Comparison of ENCODE assay signal across 1 cellular context in the genomic region with DNA sequence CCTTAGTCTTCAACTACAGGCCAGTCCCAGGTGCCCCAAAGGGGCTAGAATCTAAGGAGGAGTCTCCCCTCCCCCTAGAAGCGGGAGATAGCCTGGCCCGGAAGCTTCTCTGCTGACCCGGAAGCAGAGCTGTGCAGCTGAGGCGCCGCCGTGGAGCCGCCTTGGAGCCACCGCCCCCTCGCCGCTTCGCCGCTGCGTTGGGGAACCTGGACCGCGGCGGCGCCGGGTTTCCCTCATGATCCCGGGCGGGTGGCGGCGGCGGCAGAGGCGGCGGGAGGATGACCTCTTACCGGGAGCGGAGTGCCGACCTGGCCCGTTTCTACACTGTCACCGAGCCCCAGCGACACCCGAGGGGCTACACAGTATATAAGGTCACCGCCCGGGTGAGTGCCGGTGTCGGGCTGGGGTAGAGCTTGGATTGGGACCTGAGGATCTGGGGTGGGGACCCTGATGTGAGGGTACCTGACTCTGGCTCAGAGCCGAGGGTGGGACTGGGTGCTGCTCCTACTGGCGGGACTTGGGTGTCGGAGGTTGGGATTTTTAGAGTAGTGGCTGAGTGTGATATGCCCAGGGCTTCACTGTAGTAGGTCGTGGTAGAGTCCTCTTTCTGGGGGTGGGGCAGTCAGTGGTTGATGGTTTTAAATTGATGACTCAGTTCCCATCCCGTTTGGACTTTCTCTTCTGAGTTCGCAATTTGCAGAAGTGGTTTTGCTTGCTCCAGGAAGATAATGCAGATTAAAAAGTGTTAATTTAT.
TF ChIP-seq lines count a peak whose summit lies in the region.

A gene with protein sequence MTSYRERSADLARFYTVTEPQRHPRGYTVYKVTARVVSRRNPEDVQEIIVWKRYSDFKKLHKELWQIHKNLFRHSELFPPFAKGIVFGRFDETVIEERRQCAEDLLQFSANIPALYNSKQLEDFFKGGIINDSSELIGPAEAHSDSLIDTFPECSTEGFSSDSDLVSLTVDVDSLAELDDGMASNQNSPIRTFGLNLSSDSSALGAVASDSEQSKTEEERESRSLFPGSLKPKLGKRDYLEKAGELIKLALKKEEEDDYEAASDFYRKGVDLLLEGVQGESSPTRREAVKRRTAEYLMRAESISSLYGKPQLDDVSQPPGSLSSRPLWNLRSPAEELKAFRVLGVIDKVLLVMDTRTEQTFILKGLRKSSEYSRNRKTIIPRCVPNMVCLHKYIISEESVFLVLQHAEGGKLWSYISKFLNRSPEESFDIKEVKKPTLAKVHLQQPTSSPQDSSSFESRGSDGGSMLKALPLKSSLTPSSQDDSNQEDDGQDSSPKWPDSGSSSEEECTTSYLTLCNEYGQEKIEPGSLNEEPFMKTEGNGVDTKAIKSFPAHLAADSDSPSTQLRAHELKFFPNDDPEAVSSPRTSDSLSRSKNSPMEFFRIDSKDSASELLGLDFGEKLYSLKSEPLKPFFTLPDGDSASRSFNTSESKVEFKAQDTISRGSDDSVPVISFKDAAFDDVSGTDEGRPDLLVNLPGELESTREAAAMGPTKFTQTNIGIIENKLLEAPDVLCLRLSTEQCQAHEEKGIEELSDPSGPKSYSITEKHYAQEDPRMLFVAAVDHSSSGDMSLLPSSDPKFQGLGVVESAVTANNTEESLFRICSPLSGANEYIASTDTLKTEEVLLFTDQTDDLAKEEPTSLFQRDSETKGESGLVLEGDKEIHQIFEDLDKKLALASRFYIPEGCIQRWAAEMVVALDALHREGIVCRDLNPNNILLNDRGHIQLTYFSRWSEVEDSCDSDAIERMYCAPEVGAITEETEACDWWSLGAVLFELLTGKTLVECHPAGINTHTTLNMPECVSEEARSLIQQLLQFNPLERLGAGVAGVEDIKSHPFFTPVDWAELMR (plus strand): TSS at position 115 of the 754 bp plus-strand sequence. CDS start 164 bp downstream, at position 279.

TF ChIP-seq in HepG2, 621 proteins besides CTCF, POLR2A, EP300 and RAD21 (continued from another document and continues in another):
- TF ChIP-seq, protein P1, sequence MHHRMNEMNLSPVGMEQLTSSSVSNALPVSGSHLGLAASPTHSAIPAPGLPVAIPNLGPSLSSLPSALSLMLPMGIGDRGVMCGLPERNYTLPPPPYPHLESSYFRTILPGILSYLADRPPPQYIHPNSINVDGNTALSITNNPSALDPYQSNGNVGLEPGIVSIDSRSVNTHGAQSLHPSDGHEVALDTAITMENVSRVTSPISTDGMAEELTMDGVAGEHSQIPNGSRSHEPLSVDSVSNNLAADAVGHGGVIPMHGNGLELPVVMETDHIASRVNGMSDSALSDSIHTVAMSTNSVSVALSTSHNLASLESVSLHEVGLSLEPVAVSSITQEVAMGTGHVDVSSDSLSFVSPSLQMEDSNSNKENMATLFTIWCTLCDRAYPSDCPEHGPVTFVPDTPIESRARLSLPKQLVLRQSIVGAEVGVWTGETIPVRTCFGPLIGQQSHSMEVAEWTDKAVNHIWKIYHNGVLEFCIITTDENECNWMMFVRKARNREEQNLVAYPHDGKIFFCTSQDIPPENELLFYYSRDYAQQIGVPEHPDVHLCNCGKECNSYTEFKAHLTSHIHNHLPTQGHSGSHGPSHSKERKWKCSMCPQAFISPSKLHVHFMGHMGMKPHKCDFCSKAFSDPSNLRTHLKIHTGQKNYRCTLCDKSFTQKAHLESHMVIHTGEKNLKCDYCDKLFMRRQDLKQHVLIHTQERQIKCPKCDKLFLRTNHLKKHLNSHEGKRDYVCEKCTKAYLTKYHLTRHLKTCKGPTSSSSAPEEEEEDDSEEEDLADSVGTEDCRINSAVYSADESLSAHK (CRISPR knock-in tag; IDR thresholded peaks at IDR 0.05; ENCODE audit: borderline replicate concordance) = no peak
- TF ChIP-seq ZNF446 (CRISPR knock-in tag; IDR thresholded peaks at IDR 0.05) = peak; percentile 7; the same call in 1 of the 2 replicates
- no peak; the same call in 1 of the 2 replicates for TF ChIP-seq ZNF460 (CRISPR knock-in tag; IDR thresholded peaks at IDR 0.05; ENCODE audit: borderline replicate concordance)
- TF ChIP-seq, protein P2, sequence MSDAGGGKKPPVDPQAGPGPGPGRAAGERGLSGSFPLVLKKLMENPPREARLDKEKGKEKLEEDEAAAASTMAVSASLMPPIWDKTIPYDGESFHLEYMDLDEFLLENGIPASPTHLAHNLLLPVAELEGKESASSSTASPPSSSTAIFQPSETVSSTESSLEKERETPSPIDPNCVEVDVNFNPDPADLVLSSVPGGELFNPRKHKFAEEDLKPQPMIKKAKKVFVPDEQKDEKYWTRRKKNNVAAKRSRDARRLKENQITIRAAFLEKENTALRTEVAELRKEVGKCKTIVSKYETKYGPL (CRISPR knock-in tag; IDR thresholded peaks at IDR 0.05) = no peak
- TF ChIP-seq SUZ12 (IDR thresholded peaks at IDR 0.05; ENCODE audit: low read depth, low read length) = no peak
- peak; percentile 93 for TF ChIP-seq SAP130 (CRISPR knock-in tag; IDR thresholded peaks at IDR 0.05; ENCODE audit: low read depth)
- peak; percentile 68; the same call in 1 of the 2 replicates for TF ChIP-seq KDM5A (IDR thresholded peaks at IDR 0.05; ENCODE audit: borderline replicate concordance, low read length)
- TF ChIP-seq HMGA1 (CRISPR knock-in tag; conservative IDR thresholded peaks at IDR 0.05) = no peak
- TF ChIP-seq ZBTB20 (CRISPR knock-in tag; IDR thresholded peaks at IDR 0.05; ENCODE audit: borderline replicate concordance, low read depth) = no peak
- peak; percentile 90; the same call in 1 of the 2 replicates for TF ChIP-seq EHMT2 (IDR thresholded peaks at IDR 0.05; ENCODE audit: borderline replicate concordance, low read depth, low read length)
- TF ChIP-seq SMC3 (IDR thresholded peaks at IDR 0.05; ENCODE audit: low read length) = no peak
- peak; percentile 67 for TF ChIP-seq ISL2 (CRISPR knock-in tag; IDR thresholded peaks at IDR 0.05)
- no peak for TF ChIP-seq ZNF484 (CRISPR knock-in tag; IDR thresholded peaks at IDR 0.05; ENCODE audit: borderline replicate concordance, low read depth)
- peak; percentile 58; the same call in 1 of the 2 replicates for TF ChIP-seq SIN3A (IDR thresholded peaks at IDR 0.05; ENCODE audit: borderline replicate concordance, low read depth, low read length)
- TF ChIP-seq RBFOX2 (IDR thresholded peaks at IDR 0.05; ENCODE audit: low read depth, low read length) = peak; percentile 89
- TF ChIP-seq, protein P3, sequence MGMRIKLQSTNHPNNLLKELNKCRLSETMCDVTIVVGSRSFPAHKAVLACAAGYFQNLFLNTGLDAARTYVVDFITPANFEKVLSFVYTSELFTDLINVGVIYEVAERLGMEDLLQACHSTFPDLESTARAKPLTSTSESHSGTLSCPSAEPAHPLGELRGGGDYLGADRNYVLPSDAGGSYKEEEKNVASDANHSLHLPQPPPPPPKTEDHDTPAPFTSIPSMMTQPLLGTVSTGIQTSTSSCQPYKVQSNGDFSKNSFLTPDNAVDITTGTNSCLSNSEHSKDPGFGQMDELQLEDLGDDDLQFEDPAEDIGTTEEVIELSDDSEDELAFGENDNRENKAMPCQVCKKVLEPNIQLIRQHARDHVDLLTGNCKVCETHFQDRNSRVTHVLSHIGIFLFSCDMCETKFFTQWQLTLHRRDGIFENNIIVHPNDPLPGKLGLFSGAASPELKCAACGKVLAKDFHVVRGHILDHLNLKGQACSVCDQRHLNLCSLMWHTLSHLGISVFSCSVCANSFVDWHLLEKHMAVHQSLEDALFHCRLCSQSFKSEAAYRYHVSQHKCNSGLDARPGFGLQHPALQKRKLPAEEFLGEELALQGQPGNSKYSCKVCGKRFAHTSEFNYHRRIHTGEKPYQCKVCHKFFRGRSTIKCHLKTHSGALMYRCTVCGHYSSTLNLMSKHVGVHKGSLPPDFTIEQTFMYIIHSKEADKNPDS (CRISPR knock-in tag; IDR thresholded peaks at IDR 0.05) = no peak
- TF ChIP-seq, protein P4, sequence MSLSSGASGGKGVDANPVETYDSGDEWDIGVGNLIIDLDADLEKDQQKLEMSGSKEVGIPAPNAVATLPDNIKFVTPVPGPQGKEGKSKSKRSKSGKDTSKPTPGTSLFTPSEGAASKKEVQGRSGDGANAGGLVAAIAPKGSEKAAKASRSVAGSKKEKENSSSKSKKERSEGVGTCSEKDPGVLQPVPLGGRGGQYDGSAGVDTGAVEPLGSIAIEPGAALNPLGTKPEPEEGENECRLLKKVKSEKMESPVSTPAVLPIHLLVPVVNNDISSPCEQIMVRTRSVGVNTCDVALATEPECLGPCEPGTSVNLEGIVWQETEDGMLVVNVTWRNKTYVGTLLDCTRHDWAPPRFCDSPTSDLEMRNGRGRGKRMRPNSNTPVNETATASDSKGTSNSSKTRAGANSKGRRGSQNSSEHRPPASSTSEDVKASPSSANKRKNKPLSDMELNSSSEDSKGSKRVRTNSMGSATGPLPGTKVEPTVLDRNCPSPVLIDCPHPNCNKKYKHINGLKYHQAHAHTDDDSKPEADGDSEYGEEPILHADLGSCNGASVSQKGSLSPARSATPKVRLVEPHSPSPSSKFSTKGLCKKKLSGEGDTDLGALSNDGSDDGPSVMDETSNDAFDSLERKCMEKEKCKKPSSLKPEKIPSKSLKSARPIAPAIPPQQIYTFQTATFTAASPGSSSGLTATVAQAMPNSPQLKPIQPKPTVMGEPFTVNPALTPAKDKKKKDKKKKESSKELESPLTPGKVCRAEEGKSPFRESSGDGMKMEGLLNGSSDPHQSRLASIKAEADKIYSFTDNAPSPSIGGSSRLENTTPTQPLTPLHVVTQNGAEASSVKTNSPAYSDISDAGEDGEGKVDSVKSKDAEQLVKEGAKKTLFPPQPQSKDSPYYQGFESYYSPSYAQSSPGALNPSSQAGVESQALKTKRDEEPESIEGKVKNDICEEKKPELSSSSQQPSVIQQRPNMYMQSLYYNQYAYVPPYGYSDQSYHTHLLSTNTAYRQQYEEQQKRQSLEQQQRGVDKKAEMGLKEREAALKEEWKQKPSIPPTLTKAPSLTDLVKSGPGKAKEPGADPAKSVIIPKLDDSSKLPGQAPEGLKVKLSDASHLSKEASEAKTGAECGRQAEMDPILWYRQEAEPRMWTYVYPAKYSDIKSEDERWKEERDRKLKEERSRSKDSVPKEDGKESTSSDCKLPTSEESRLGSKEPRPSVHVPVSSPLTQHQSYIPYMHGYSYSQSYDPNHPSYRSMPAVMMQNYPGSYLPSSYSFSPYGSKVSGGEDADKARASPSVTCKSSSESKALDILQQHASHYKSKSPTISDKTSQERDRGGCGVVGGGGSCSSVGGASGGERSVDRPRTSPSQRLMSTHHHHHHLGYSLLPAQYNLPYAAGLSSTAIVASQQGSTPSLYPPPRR (CRISPR knock-in tag; IDR thresholded peaks at IDR 0.05; ENCODE audit: borderline replicate concordance) = no peak
- no peak for TF ChIP-seq ZNF660 (CRISPR knock-in tag; IDR thresholded peaks at IDR 0.05; ENCODE audit: borderline replicate concordance, low read depth)
- no peak for TF ChIP-seq U2AF1 (optimal IDR thresholded peaks at IDR 0.05; ENCODE audit: low read depth, low read length)
- no peak for TF ChIP-seq ZNF577 (CRISPR knock-in tag; IDR thresholded peaks at IDR 0.05; ENCODE audit: borderline replicate concordance, low read depth)
- no peak for TF ChIP-seq DPF2 (CRISPR knock-in tag; IDR thresholded peaks at IDR 0.05; ENCODE audit: borderline replicate concordance, low read depth)
- 0 out of 2 replicates have a peak, but pooled peaks have one; percentile 56 for TF ChIP-seq ZBTB7B (CRISPR knock-in tag; IDR thresholded peaks at IDR 0.05)
- TF ChIP-seq RFX3 (CRISPR knock-in tag; IDR thresholded peaks at IDR 0.05) = no peak
- TF ChIP-seq KLF9 (CRISPR knock-in tag; IDR thresholded peaks at IDR 0.05; ENCODE audit: low read depth) = no peak; the same call in 1 of the 2 replicates
- TF ChIP-seq ZFP1 (CRISPR knock-in tag; IDR thresholded peaks at IDR 0.05) = 0 out of 2 replicates have a peak, but pooled peaks have one; percentile 16
- TF ChIP-seq HNRNPLL (IDR thresholded peaks at IDR 0.05; ENCODE audit: low read depth, low read length, poor library complexity, severe bottlenecking) = peak; percentile 51
- no peak for TF ChIP-seq HMG20B (CRISPR knock-in tag; conservative IDR thresholded peaks at IDR 0.05)
- no peak for TF ChIP-seq ELF4 (CRISPR knock-in tag; IDR thresholded peaks at IDR 0.05; ENCODE audit: borderline replicate concordance)
- no peak for TF ChIP-seq ZNF607 (CRISPR knock-in tag; IDR thresholded peaks at IDR 0.05; ENCODE audit: borderline replicate concordance)
- peak; percentile 73; the same call in 1 of the 2 replicates for TF ChIP-seq MTA1 (CRISPR knock-in tag; IDR thresholded peaks at IDR 0.05; ENCODE audit: borderline replicate concordance)
- TF ChIP-seq ZSCAN25 (CRISPR knock-in tag; IDR thresholded peaks at IDR 0.05) = no peak
- TF ChIP-seq, protein P5, sequence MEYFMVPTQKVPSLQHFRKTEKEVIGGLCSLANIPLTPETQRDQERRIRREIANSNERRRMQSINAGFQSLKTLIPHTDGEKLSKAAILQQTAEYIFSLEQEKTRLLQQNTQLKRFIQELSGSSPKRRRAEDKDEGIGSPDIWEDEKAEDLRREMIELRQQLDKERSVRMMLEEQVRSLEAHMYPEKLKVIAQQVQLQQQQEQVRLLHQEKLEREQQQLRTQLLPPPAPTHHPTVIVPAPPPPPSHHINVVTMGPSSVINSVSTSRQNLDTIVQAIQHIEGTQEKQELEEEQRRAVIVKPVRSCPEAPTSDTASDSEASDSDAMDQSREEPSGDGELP (IDR thresholded peaks at IDR 0.05; ENCODE audit: borderline replicate concordance, low read depth) = peak; percentile 93
- TF ChIP-seq, protein P6, sequence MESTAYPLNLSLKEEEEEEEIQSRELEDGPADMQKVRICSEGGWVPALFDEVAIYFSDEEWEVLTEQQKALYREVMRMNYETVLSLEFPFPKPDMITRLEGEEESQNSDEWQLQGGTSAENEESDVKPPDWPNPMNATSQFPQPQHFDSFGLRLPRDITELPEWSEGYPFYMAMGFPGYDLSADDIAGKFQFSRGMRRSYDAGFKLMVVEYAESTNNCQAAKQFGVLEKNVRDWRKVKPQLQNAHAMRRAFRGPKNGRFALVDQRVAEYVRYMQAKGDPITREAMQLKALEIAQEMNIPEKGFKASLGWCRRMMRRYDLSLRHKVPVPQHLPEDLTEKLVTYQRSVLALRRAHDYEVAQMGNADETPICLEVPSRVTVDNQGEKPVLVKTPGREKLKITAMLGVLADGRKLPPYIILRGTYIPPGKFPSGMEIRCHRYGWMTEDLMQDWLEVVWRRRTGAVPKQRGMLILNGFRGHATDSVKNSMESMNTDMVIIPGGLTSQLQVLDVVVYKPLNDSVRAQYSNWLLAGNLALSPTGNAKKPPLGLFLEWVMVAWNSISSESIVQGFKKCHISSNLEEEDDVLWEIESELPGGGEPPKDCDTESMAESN (CRISPR knock-in tag; conservative IDR thresholded peaks at IDR 0.05) = no peak
- TF ChIP-seq KLF16 (CRISPR knock-in tag; IDR thresholded peaks at IDR 0.05) = peak in 1 of 2 experiments; percentile 81; a peak in 2 of 4 replicates
- no peak for TF ChIP-seq ONECUT2 (CRISPR knock-in tag; IDR thresholded peaks at IDR 0.05)
